In the genomic region with DNA sequence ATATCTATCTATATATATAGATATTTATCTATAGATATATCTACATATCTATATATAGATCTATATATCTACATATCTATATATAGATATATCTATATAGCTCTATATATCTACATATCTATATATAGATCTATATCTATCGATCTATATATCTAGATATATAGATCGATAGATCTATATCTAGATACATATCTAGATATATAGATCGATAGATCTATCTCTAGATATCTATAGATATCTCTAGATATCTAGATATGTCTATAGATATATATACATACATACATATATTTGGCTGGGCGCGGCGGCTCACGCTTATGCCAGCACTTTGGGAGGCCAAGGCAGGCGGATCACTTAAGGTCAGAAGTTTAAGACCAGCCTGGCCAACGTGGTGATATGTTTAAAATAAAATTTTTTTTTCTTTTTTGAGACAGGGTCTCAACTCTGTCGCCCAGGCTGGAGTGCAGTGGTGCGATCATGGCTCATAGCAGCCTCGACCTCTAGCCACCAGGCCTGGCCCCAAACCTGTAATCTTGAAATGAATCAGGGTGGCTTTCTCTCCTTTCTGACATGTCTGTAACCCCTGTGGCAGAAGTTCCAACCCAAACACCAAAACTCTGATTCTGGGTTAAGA, we compare ENCODE assay signal across 9 cellular contexts. TPM values are rescaled to one million over a fixed set of nuclear protein-coding genes. Genes with fewer than 3 reads are reported as not detected.
DNase-seq lines count a peak whose midpoint lies in the region; ATAC-seq, FAIRE-seq and TF ChIP-seq lines count a peak whose summit lies in the region.
"Had no signal": no experiment of that assay in that cellular context is flagged by ENCODE, and none has a peak within 500 bp of the region (broad histone marks: within the 10 kb centered on the region; RNA-seq: fewer than 3 reads in every experiment).

No MANE protein-coding gene starts in this region.

- SMC1A ChIA-PET in GM12878 (lab: Charles Lee; ENCODE audit: uncharacterized antibody, unreplicated experiment): interaction anchor here (0.6 to 2.6 kb wide), 38 partner anchors 9 to 395 kb away, joined by 3 to 28 read pairs (median 4); a partner anchor contains a TSS

- CTCF ChIA-PET in GM12878 (lab: Yijun Ruan, JAX): interaction anchor here (0.6 to 2.4 kb wide), 57 partner anchors 8 to 579 kb away, joined by 3 to 59 read pairs (median 5); a partner anchor contains a TSS

- H3K27ac ChIP-seq in BLaER1 (no peak overlapping the region), GM12878 (ENCODE audit: control insufficient read depth, insufficient read depth) (no peak overlapping the region)

- peak overlapping the region; percentile 60 for H2AFZ ChIP-seq in GM12878 (ENCODE audit: control insufficient read depth, low read depth, low read length)

- WGBS in GM12878 (ENCODE audit: insufficient coverage, insufficient replicate concordance, low lambda C conversion rate, missing lambda C conversion rate): 42% methylated on average over 12 of the region's 12 CpGs

- H4K20me1 ChIP-seq in BLaER1: no peaks in the 10 kb centered on the region
- no peaks in the 10 kb centered on the region for H4K20me1 ChIP-seq in GM12878 (ENCODE audit: control insufficient read depth, insufficient read depth)

- peaks cover 4% of the 10 kb centered on the region; the same call in 1 of the 2 replicates for H3K4me1 ChIP-seq in BLaER1
- H3K4me1 ChIP-seq in GM12878 (ENCODE audit: control insufficient read depth, insufficient read depth, low read length): peaks cover 5% of the 10 kb centered on the region
- no peaks in the 10 kb centered on the region for H3K4me1 ChIP-seq in mucosa of descending colon (ENCODE audit: low read depth)

- POLR2A ChIA-PET in GM12878 (lab: Charles Lee): interaction anchor here (0.6 to 1.3 kb wide), 8 partner anchors 18 to 738 kb away, joined by 3 to 8 read pairs (median 4); a partner anchor contains a TSS

- H3K9me3 ChIP-seq in BLaER1: no peaks in the 10 kb centered on the region
- H3K9me3 ChIP-seq in GM12878 (replicated peaks; ENCODE audit: control insufficient read depth, insufficient read depth, low read length): no peaks in the 10 kb centered on the region
- no peaks in the 10 kb centered on the region for H3K9me3 ChIP-seq in mucosa of descending colon

- intact Hi-C loops in GM12878 (cut with micrococcal nuclease; ENCODE audit: unreplicated experiment) (loop anchor here (1.0 kb wide), 2 partner anchors 77 to 332 kb away; no protein-coding TSS in a partner anchor), mucosa of descending colon (cut with DNase I, micrococcal nuclease) (loop anchor here (5.0 to 10.0 kb wide), 2 partner anchors 330 to 337 kb away; no protein-coding TSS in a partner anchor)

- H3K9ac ChIP-seq in BLaER1: no peak overlapping the region; the same call in 1 of the 2 replicates
- no peak overlapping the region for H3K9ac ChIP-seq in GM12878 (ENCODE audit: control insufficient read depth, insufficient read depth, low read length)

- TF ChIP-seq RAD21 in GM12878 (IDR thresholded peaks at IDR 0.05; ENCODE audit: insufficient read depth, low read depth, low read length): no peak

- H3K4me3 ChIP-seq in BLaER1 (peak overlapping the region; percentile 66; the same call in 1 of the 2 replicates), HFF-Myc (replicated peaks; ENCODE audit: low read depth, low read length) (peak overlapping the region; percentile 36), GM12878 (no peak overlapping the region), mucosa of descending colon (peak overlapping the region; percentile 10)
- H3K4me3 ChIP-seq: lung had no signal

- H3K79me2 ChIP-seq in GM12878 (ENCODE audit: control insufficient read depth, insufficient read depth, low read length): no peaks in the 10 kb centered on the region

- DNase-seq in HFF-Myc (ENCODE audit: extremely low read depth, low read depth): no peak
- DNase-seq in GM12878 (ENCODE audit: low read depth, low spot score): no peak
- DNase-seq in mucosa of descending colon: peak in 1 of 3 donors; percentile 21
- no peak for DNase-seq in globus pallidus (ENCODE audit: low spot score)
- DNase-seq in NCI-H524 treated with DMSO at 0.1 percent for 48 hours (lab: John Stamatoyannopoulos, UW): no peak
- DNase-seq in midbrain (lab: John Stamatoyannopoulos, UW): no peak
- no peak for DNase-seq in stimulated activated CD4-positive, alpha-beta T cell treated with anti-CD3 and anti-CD28 coated beads, Interleukin-2, amount 100 ng/mL, for 48 hours

- no peak for TF ChIP-seq POLR2A in GM12878 (IDR thresholded peaks at IDR 0.05; ENCODE audit: low read depth, low read length)

- in situ Hi-C loops in GM12878 (cut with MboI): loop anchor here (5.0 kb wide), 1 partner anchor 330 kb away; no protein-coding TSS in a partner anchor

- peaks cover 35% of the 10 kb centered on the region for H3K36me3 ChIP-seq in BLaER1
- H3K36me3 ChIP-seq in GM12878 (ENCODE audit: control insufficient read depth in 2 of 2, insufficient read depth in 2 of 2, low read length in 1 of 2): peaks cover 0 to 9% of the 10 kb centered on the region in 2 experiments; a peak in 1 of 4 replicates
- H3K36me3 ChIP-seq in mucosa of descending colon (ENCODE audit: low read depth): peaks cover 9% of the 10 kb centered on the region

- FAIRE-seq in GM12878 (lab: Jason Lieb, UNC): peak; percentile 27

- ATAC-seq in GM12878 (peak; percentile 38; the same call in 1 of the 3 replicates), mucosa of descending colon (no peak)

- no TSS peak for BruUV-seq in GM12878 (replicated peaks; lab: Mats Ljungman, UMichigan)

- H3K4me2 ChIP-seq in BLaER1 (peak overlapping the region; percentile 55; the same call in 1 of the 2 replicates), GM12878 (ENCODE audit: control insufficient read depth, insufficient read depth) (no peak overlapping the region)

- TF ChIP-seq EP300 in GM12878 (IDR thresholded peaks at IDR 0.05; ENCODE audit: borderline replicate concordance in 1 of 2, control insufficient read depth in 1 of 2, low read depth in 2 of 2, low read length in 2 of 2): no peak

- TF ChIP-seq CTCF in HFF-Myc (IDR thresholded peaks at IDR 0.05; ENCODE audit: low read depth, low read length, missing control alignments): no peak
- TF ChIP-seq CTCF in GM12878 (IDR thresholded peaks at IDR 0.05 in 2 of 3, conservative IDR thresholded peaks at IDR 0.05 in 1 of 3; ENCODE audit: control insufficient read depth in 2 of 3, extremely low read depth in 1 of 3, insufficient read depth in 1 of 3, low read depth in 3 of 3, low read length in 3 of 3): no peak
- no peak for TF ChIP-seq CTCF in mucosa of descending colon (IDR thresholded peaks at IDR 0.05)

- no peaks in the 10 kb centered on the region for H3K27me3 ChIP-seq in BLaER1
- H3K27me3 ChIP-seq in GM12878 (replicated peaks in 1 of 2; ENCODE audit: control insufficient read depth in 2 of 2, insufficient read depth in 2 of 2, low read length in 1 of 2): no peaks in the 10 kb centered on the region

- RAD21 ChIA-PET in GM12878 (lab: Charles Lee; ENCODE audit: unreplicated experiment): interaction anchor here (0.7 to 2.1 kb wide), 42 partner anchors 12 to 578 kb away, joined by 3 to 34 read pairs (median 4); a partner anchor contains a TSS

RNA-seq across cellular contexts. Expression of a gene that starts 18.1 kb away (rescaled TPM):
- 103 and 111 TPM in 2 replicates for total RNA-seq in GM12878 (2013; cell fraction: nucleolus; rRNA removed)
- total RNA-seq in GM12878 (2014; rRNA removed) (266 and 304 TPM in 2 replicates), GM12878 (2014; rRNA removed; fragmentation: Illumina TruSeq; extraction: Trizol) (629 and 646 TPM in 2 replicates), GM12878 (2021) (283 and 287 TPM in 2 replicates), mucosa of descending colon (100 to 1,000 TPM; 174 to 277 (median 265) TPM)
- polyA plus RNA-seq in GM12878 (2011; ENCODE audit: low read depth): 412 TPM
- polyA plus RNA-seq in GM12878 (2011; rRNA removed) (81.6 and 122 TPM in 2 replicates), GM12878 (2014; fragmentation: Illumina TruSeq; extraction: Trizol) (516 and 683 TPM in 2 replicates), GM12878 (2014; fragmentation: Nextera tagmentation; extraction: Ambion mirVana) (100 to 1,000 TPM; 635 to 890 TPM), GM12878 (2014; rRNA removed) (165 and 171 TPM in 2 replicates), GM12878 (2016; fragmentation: Nextera tagmentation; extraction: Ambion mirVana) (100 to 1,000 TPM; 612 to 643 TPM)
- polyA plus RNA-seq in GM12878 (2011; cell fraction: cytosol; rRNA removed): 40.0 and 119 TPM in 2 replicates
- polyA plus RNA-seq in GM12878 (2011; cell fraction: nucleus; rRNA removed): 37.9 and 46.8 TPM in 2 replicates
- 307 and 356 TPM in 2 replicates for polyA plus RNA-seq in GM12878 (2012)
- 29.9 and 30.4 TPM in 2 replicates for polyA minus RNA-seq in GM12878 (2011; rRNA and poly(A)+ RNA removed)
- 29.0 and 41.8 TPM in 2 replicates for polyA minus RNA-seq in GM12878 (2011; cell fraction: cytosol; rRNA and poly(A)+ RNA removed)
- 16.1 and 22.3 TPM in 2 replicates for polyA minus RNA-seq in GM12878 (2011; cell fraction: nucleus; rRNA and poly(A)+ RNA removed)

RNA-seq across cellular contexts. Expression of a gene that starts 28.6 kb away (rescaled TPM):
- total RNA-seq in GM12878 (2013; cell fraction: nucleolus; rRNA removed): 85.2 and 87.2 TPM in 2 replicates
- total RNA-seq in GM12878 (2014; rRNA removed) (55.0 and 69.0 TPM in 2 replicates), GM12878 (2014; rRNA removed; fragmentation: Illumina TruSeq; extraction: Trizol) (58.6 and 62.7 TPM in 2 replicates), GM12878 (2021) (55.2 and 57.2 TPM in 2 replicates), mucosa of descending colon (10 to 100 TPM; 31.9 to 50.3 (median 32.8) TPM)
- polyA plus RNA-seq in GM12878 (2011; ENCODE audit: low read depth): 23.6 TPM
- polyA plus RNA-seq in GM12878 (2011; rRNA removed) (59.9 and 69.6 TPM in 2 replicates), GM12878 (2014; fragmentation: Illumina TruSeq; extraction: Trizol) (57.3 and 79.8 TPM in 2 replicates), GM12878 (2014; fragmentation: Nextera tagmentation; extraction: Ambion mirVana) (10 to 100 TPM; 24.5 to 30.1 TPM), GM12878 (2014; rRNA removed) (71.0 and 73.7 TPM in 2 replicates), GM12878 (2016; fragmentation: Nextera tagmentation; extraction: Ambion mirVana) (10 to 100 TPM; 69.7 to 77.9 TPM)
- 35.2 and 44.3 TPM in 2 replicates for polyA plus RNA-seq in GM12878 (2011; cell fraction: cytosol; rRNA removed)
- 52.9 and 71.4 TPM in 2 replicates for polyA plus RNA-seq in GM12878 (2011; cell fraction: nucleus; rRNA removed)
- polyA plus RNA-seq in GM12878 (2012): 24.7 and 25.4 TPM in 2 replicates
- 33.8 and 61.9 TPM in 2 replicates for polyA minus RNA-seq in GM12878 (2011; rRNA and poly(A)+ RNA removed)
- polyA minus RNA-seq in GM12878 (2011; cell fraction: cytosol; rRNA and poly(A)+ RNA removed): 15.1 and 19.6 TPM in 2 replicates
- polyA minus RNA-seq in GM12878 (2011; cell fraction: nucleus; rRNA and poly(A)+ RNA removed): 8.8 and 23.1 TPM in 2 replicates

RNA-seq across cellular contexts. Expression of a gene that starts 36.0 kb away (rescaled TPM):
- total RNA-seq in GM12878 (2013; cell fraction: nucleolus; rRNA removed): 9.1 and 10.6 TPM in 2 replicates
- total RNA-seq in GM12878 (2014; rRNA removed) (27.1 and 35.5 TPM in 2 replicates), GM12878 (2014; rRNA removed; fragmentation: Illumina TruSeq; extraction: Trizol) (43.5 and 46.3 TPM in 2 replicates), GM12878 (2021) (45.5 and 46.8 TPM in 2 replicates), mucosa of descending colon (10 to 100 TPM in 2 of 3 donors, 1 to 10 TPM in 1; 9.0 to 15.8 (median 12.4) TPM)
- polyA plus RNA-seq in GM12878 (2011; ENCODE audit: low read depth): 18.9 TPM
- polyA plus RNA-seq in GM12878 (2011; rRNA removed) (60.7 and 76.5 TPM in 2 replicates), GM12878 (2014; fragmentation: Illumina TruSeq; extraction: Trizol) (42.4 and 50.8 TPM in 2 replicates), GM12878 (2014; fragmentation: Nextera tagmentation; extraction: Ambion mirVana) (10 to 100 TPM; 76.9 to 78.7 TPM), GM12878 (2014; rRNA removed) (29.1 and 31.5 TPM in 2 replicates), GM12878 (2016; fragmentation: Nextera tagmentation; extraction: Ambion mirVana) (100 to 1,000 TPM; 110 to 117 TPM)
- polyA plus RNA-seq in GM12878 (2011; cell fraction: cytosol; rRNA removed): 24.2 and 36.3 TPM in 2 replicates
- 19.2 and 20.6 TPM in 2 replicates for polyA plus RNA-seq in GM12878 (2011; cell fraction: nucleus; rRNA removed)
- polyA plus RNA-seq in GM12878 (2012): 24.3 and 27.5 TPM in 2 replicates
- polyA minus RNA-seq in GM12878 (2011; rRNA and poly(A)+ RNA removed): 31.8 and 39.7 TPM in 2 replicates
- 8.4 and 9.9 TPM in 2 replicates for polyA minus RNA-seq in GM12878 (2011; cell fraction: cytosol; rRNA and poly(A)+ RNA removed)
- 5.3 and 12.6 TPM in 2 replicates for polyA minus RNA-seq in GM12878 (2011; cell fraction: nucleus; rRNA and poly(A)+ RNA removed)

RNA-seq across cellular contexts. Expression of a gene that starts 36.6 kb away (rescaled TPM):
- total RNA-seq in GM12878 (2013; cell fraction: nucleolus; rRNA removed): 33.5 and 34.5 TPM in 2 replicates
- 31.2 and 35.8 TPM in 2 replicates for total RNA-seq in GM12878 (2014; rRNA removed)
- total RNA-seq in GM12878 (2014; rRNA removed; fragmentation: Illumina TruSeq; extraction: Trizol): 31.3 and 34.6 TPM in 2 replicates
- 17.5 and 23.7 TPM in 2 replicates for total RNA-seq in GM12878 (2021)
- polyA plus RNA-seq in GM12878 (2011; ENCODE audit: low read depth): 19.4 TPM
- polyA plus RNA-seq in GM12878 (2011; rRNA removed): 44.3 and 72.6 TPM in 2 replicates
- 27.4 and 31.3 TPM in 2 replicates for polyA plus RNA-seq in GM12878 (2011; cell fraction: cytosol; rRNA removed)
- 25.7 and 27.6 TPM in 2 replicates for polyA plus RNA-seq in GM12878 (2011; cell fraction: nucleus; rRNA removed)
- 23.1 and 31.8 TPM in 2 replicates for polyA plus RNA-seq in GM12878 (2012)
- polyA plus RNA-seq in GM12878 (2014; fragmentation: Illumina TruSeq; extraction: Trizol): 34.0 and 40.0 TPM in 2 replicates
- polyA plus RNA-seq in GM12878 (2014; fragmentation: Nextera tagmentation; extraction: Ambion mirVana): 10 to 100 TPM; 15.0 to 36.0 TPM
- 35.2 and 41.3 TPM in 2 replicates for polyA plus RNA-seq in GM12878 (2014; rRNA removed)
- 10 to 100 TPM; 47.5 to 48.3 TPM for polyA plus RNA-seq in GM12878 (2016; fragmentation: Nextera tagmentation; extraction: Ambion mirVana)
- 25.5 and 26.7 TPM in 2 replicates for polyA minus RNA-seq in GM12878 (2011; rRNA and poly(A)+ RNA removed)
- 8.2 and 8.3 TPM in 2 replicates for polyA minus RNA-seq in GM12878 (2011; cell fraction: cytosol; rRNA and poly(A)+ RNA removed)
- 14.4 and 19.9 TPM in 2 replicates for polyA minus RNA-seq in GM12878 (2011; cell fraction: nucleus; rRNA and poly(A)+ RNA removed)
- 1 to 10 TPM in 2 of 3 donors, not detected in 1; 1.9 to 4.4 TPM for total RNA-seq in mucosa of descending colon
